8 cellular contexts compared by ENCODE assay signal in genomic region chr15:38072007-38072506, GRCh38.
DNase-seq lines count a peak whose midpoint lies in the region; ATAC-seq and TF ChIP-seq lines count a peak whose summit lies in the region.

No MANE protein-coding gene starts in this region.

- H3K4me1 ChIP-seq in HUES48 (ENCODE audit: control insufficient read depth, insufficient read depth, low read length) (peaks cover 43% of the 10 kb centered on the region), mesendoderm (ENCODE audit: control insufficient read depth, low read depth, low read length) (peaks cover 7% of the 10 kb centered on the region), vagina (peaks cover 63% of the 10 kb centered on the region)

- H3K4me2 ChIP-seq in mesendoderm (ENCODE audit: low read length) = peak overlapping the region; percentile 21

- H2BK15ac ChIP-seq in mesendoderm (replicated peaks; ENCODE audit: low read depth) = no peak overlapping the region

- no peak overlapping the region for H3K23ac ChIP-seq in mesendoderm (ENCODE audit: low read length)

- H3K4me3 ChIP-seq in HUES48 (ENCODE audit: low read depth, low read length) (peak overlapping the region; percentile 70), cardiac fibroblast (replicated peaks in 1 of 2; ENCODE audit: low read depth in 2 of 2, low read length in 2 of 2) (peak overlapping the region; percentile 39 to 42), mesendoderm (ENCODE audit: low read length) (peak overlapping the region; percentile 6), vagina (peak overlapping the region; percentile 50)

- H3K79me1 ChIP-seq in mesendoderm (ENCODE audit: low read length) = no peaks in the 10 kb centered on the region

- H3K56ac ChIP-seq in mesendoderm (ENCODE audit: low read length) = peak overlapping the region; percentile 86

- peak overlapping the region; percentile 46 for H3K18ac ChIP-seq in mesendoderm (ENCODE audit: low read length)

- H4K5ac ChIP-seq in mesendoderm (ENCODE audit: low read length) = no peak overlapping the region

- H3K4ac ChIP-seq in mesendoderm (ENCODE audit: low read depth, low read length) = peak overlapping the region; percentile 4

- peak overlapping the region; percentile 69; the same call in 1 of the 2 replicates for H3K9ac ChIP-seq in HUES48 (ENCODE audit: low read depth, low read length)
- H3K9ac ChIP-seq in mesendoderm (ENCODE audit: low read length) = peak overlapping the region; percentile 67

- H2BK120ac ChIP-seq in mesendoderm (ENCODE audit: low read depth, low read length) = no peak overlapping the region

- no peak overlapping the region for H2BK5ac ChIP-seq in mesendoderm (ENCODE audit: low read length)

- DNase-seq in cardiac fibroblast (ENCODE audit: low read depth in 2 of 2) (no peak), mesendoderm (no peak), vagina (ENCODE audit: extremely low spot score in 2 of 2) (no peak), DMS79 treated with DMSO at 0.1 percent for 48 hours (lab: John Stamatoyannopoulos, UW) (no peak), middle frontal gyrus (ENCODE audit: extremely low spot score, low spot score) (no peak)
- no peak for DNase-seq in activated CD4-positive, alpha-beta T cell treated with anti-CD3 and anti-CD28 coated beads, Interleukin-2, amount 50 U/mL, for 1 hour

- TF ChIP-seq CTCF in cardiac fibroblast (IDR thresholded peaks at IDR 0.05; ENCODE audit: low read depth, low read length) = no peak
- TF ChIP-seq CTCF in vagina (IDR thresholded peaks at IDR 0.05) = no peak

- no CpG with 5 or more reads among the region's 11 CpGs for WGBS in mesendoderm (ENCODE audit: extremely low coverage, insufficient coverage, low lambda C conversion rate)

- no peaks in the 10 kb centered on the region for H3K9me3 ChIP-seq in HUES48 (ENCODE audit: control insufficient read depth, insufficient read depth, low read length)
- H3K9me3 ChIP-seq in vagina = no peaks in the 10 kb centered on the region

- no peak overlapping the region for H2AK5ac ChIP-seq in mesendoderm (ENCODE audit: low read length)

- no peak for TF ChIP-seq POLR2A in vagina (IDR thresholded peaks at IDR 0.05)

- no peak overlapping the region for H4K8ac ChIP-seq in mesendoderm (ENCODE audit: low read depth, low read length)

- peak; percentile 14 for ATAC-seq in GM21381 (IDR thresholded peaks at IDR 0.05; ENCODE audit: unreplicated experiment)

- H3K27me3 ChIP-seq in HUES48 (ENCODE audit: control insufficient read depth, insufficient read depth, low read length) (peaks cover 63% of the 10 kb centered on the region), mesendoderm (ENCODE audit: insufficient read depth, low read length, poor library complexity) (no peaks in the 10 kb centered on the region), vagina (no peaks in the 10 kb centered on the region)

- H3K36me3 ChIP-seq in HUES48 (ENCODE audit: control insufficient read depth, insufficient read depth, low read length) (no peaks in the 10 kb centered on the region), mesendoderm (ENCODE audit: control insufficient read depth, insufficient read depth, low read length) (no peaks in the 10 kb centered on the region), vagina (no peaks in the 10 kb centered on the region)

- H3K27ac ChIP-seq in HUES48 (ENCODE audit: low read depth, low read length) (peak overlapping the region; percentile 96), mesendoderm (ENCODE audit: low read depth, low read length) (peak overlapping the region; percentile 94), vagina (peak overlapping the region; percentile 87)

- H3K79me2 ChIP-seq in mesendoderm (ENCODE audit: control insufficient read depth, insufficient read depth, low read length) = no peaks in the 10 kb centered on the region

- intact Hi-C loops in vagina (cut with DNase I) = no loop called here

Comparison
In these comparisons a context has a peak if more than half of its experiments do, and no peak if none do; other contexts are left out.
1. H3K4me3 ChIP-seq: peak in every context shown above with its lines; median percentile 70 in HUES48; 50 in vagina; 40 in cardiac fibroblast; 6 in mesendoderm.